In the genomic region with DNA sequence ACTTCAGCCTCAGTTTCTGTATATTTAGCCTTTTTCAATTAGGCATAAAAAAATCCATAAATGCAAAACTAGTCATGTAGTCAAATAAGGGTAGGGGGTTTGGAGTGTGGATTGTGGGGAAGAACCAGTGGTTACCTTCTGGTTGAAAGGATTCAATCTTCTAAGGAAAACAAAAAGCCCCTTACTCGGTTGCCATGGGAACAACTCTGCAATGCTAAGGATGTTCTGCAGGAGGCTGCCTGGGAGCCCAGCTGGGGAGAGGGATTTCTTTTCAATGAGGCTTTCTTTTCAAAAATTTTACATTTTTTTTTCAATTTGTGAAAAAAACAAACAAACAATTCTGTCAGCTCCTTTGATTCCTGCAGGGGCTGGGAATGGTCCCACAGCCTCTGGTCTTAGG, we compare ENCODE assay signal across 12 cellular contexts.
"Had no signal": no experiment of that assay in that cellular context is flagged by ENCODE, and none has a peak within 500 bp of the region (broad histone marks: within the 10 kb centered on the region; RNA-seq: fewer than 3 reads in every experiment).

No MANE protein-coding gene starts in this region.

- H3K27ac ChIP-seq: cardiac muscle cell, gastrocnemius medialis, pancreas, right atrium auricular region, thyroid gland had no signal

- H3K9me3 ChIP-seq: gastrocnemius medialis, pancreas, right atrium auricular region, thyroid gland had no signal

- H3K27me3 ChIP-seq: gastrocnemius medialis, pancreas, right atrium auricular region, thyroid gland had no signal

- H3K36me3 ChIP-seq: cardiac muscle cell, gastrocnemius medialis, pancreas, right atrium auricular region, thyroid gland had no signal

- H3K4me1 ChIP-seq: pancreas, right atrium auricular region, thyroid gland had no signal

- DNase-seq: activated CD4-positive, alpha-beta T cell treated with anti-CD3 and anti-CD28 coated beads, Interleukin-2, amount 50 U/mL, for 1 hour; activated CD4-positive, CD25-positive, alpha-beta regulatory T cell; activated naive CD4-positive, alpha-beta T cell treated with anti-CD3 and anti-CD28 coated beads, Interleukin-2, amount 10 ng/mL, durations not matched to agents 7 days and 5 days; activated T-cell treated with anti-CD3 and anti-CD28 coated beads for 4 hours; gastrocnemius medialis; left colon; mammary epithelial cell; pancreas; small intestine; thyroid gland had no signal

- H3K4me3 ChIP-seq: cardiac muscle cell, gastrocnemius medialis, pancreas, right atrium auricular region, thyroid gland had no signal
